Comparison of ENCODE assay signal across 8 cellular contexts in genomic region chr11:65607614-65608426, GRCh38. TPM values are rescaled to one million over a fixed set of nuclear protein-coding genes. Genes with fewer than 3 reads are reported as not detected.
DNase-seq lines count a peak whose midpoint lies in the region; ATAC-seq, FAIRE-seq and TF ChIP-seq lines count a peak whose summit lies in the region.
"Had no signal": no experiment of that assay in that cellular context is flagged by ENCODE, and none has a peak within 500 bp of the region (broad histone marks: within the 10 kb centered on the region; RNA-seq: fewer than 3 reads in every experiment).

No MANE protein-coding gene starts in this region.

- intact Hi-C loops in endothelial cell of umbilical vein (cut with micrococcal nuclease): loop anchor here (1.0 kb wide), 2 partner anchors 7 to 15 kb away; partner anchors contain the start of gene PCNX3

- BruUV-seq in endothelial cell of umbilical vein (replicated peaks; lab: Mats Ljungman, UMichigan): TSS peak; percentile 24

- no peak for ATAC-seq in natural killer cell treated with Interleukin-12 subunit alpha and Interleukin-12 subunit beta and Interleukin-15 and Interleukin-18, amount 100 ng/mL, for 72 hours

- no peak overlapping the region for H2AFZ ChIP-seq in endothelial cell of umbilical vein (ENCODE audit: low read depth, low read length)

- CTCF ChIA-PET in endothelial cell of umbilical vein (lab: Charles Lee): interaction anchor here (0.9 to 2.4 kb wide), 7 partner anchors 10 to 68 kb away, joined by 3 to 19 read pairs (median 5); partner anchors contain the start of gene FAM89B

- no peaks in the 10 kb centered on the region for H4K20me1 ChIP-seq in endothelial cell of umbilical vein (replicated peaks; ENCODE audit: control insufficient read depth, extremely low read depth, insufficient read depth, low read length)

- POLR2A ChIA-PET in endothelial cell of umbilical vein (lab: Charles Lee): interaction anchor here (0.6 kb wide), 1 partner anchor 188 kb away, joined by 3 read pairs; no protein-coding TSS in a partner anchor

- H3K9me3 Mint-ChIP-seq in natural killer cell treated with Interleukin-12 subunit alpha and Interleukin-12 subunit beta and Interleukin-15 and Interleukin-18, amount 100 ng/mL, for 72 hours: no peaks in the 10 kb centered on the region
- H3K9me3 Mint-ChIP-seq: effector memory CD8-positive, alpha-beta T cell had no signal

- peak; percentile 38 for FAIRE-seq in endothelial cell of umbilical vein (lab: Jason Lieb, UNC)

- no peak for TF ChIP-seq CTCF in endothelial cell of umbilical vein (IDR thresholded peaks at IDR 0.05; ENCODE audit: extremely low read depth in 1 of 2, insufficient read depth in 1 of 2, low read depth in 1 of 2, low read length in 2 of 2)

- no peak overlapping the region for H3K27ac Mint-ChIP-seq in natural killer cell treated with Interleukin-12 subunit alpha and Interleukin-12 subunit beta and Interleukin-15 and Interleukin-18, amount 100 ng/mL, for 72 hours

- H3K27me3 Mint-ChIP-seq in natural killer cell treated with Interleukin-12 subunit alpha and Interleukin-12 subunit beta and Interleukin-15 and Interleukin-18, amount 100 ng/mL, for 72 hours: no peaks in the 10 kb centered on the region
- H3K27me3 Mint-ChIP-seq: effector memory CD8-positive, alpha-beta T cell had no signal

- H3K9ac ChIP-seq in NT2/D1 (ENCODE audit: insufficient read length, low read depth) (peak overlapping the region; percentile 72), endothelial cell of umbilical vein (replicated peaks; ENCODE audit: extremely low read depth, insufficient read depth, low read length) (no peak overlapping the region), skeletal muscle satellite cell (ENCODE audit: low read depth, low read length) (no peak overlapping the region)

- H3K36me3 Mint-ChIP-seq in natural killer cell treated with Interleukin-12 subunit alpha and Interleukin-12 subunit beta and Interleukin-15 and Interleukin-18, amount 100 ng/mL, for 72 hours: peaks cover 4% of the 10 kb centered on the region

- dilution Hi-C loops in endothelial cell of umbilical vein (cut with MboI; ENCODE audit: extremely low pct_ligation_motif_present, low sequenced_read_pairs): no loop called here

- DNase-seq in NT2/D1 (ENCODE audit: low read depth, low spot score): no peak
- DNase-seq in endothelial cell of umbilical vein (ENCODE audit: low read depth, low spot score): no peak
- no peak for DNase-seq in NCI-H187 treated with DMSO at 0.1 percent for 48 hours (lab: John Stamatoyannopoulos, UW)
- no peak for DNase-seq in islet precursor cell
- DNase-seq in natural killer cell treated with Interleukin-12 subunit alpha and Interleukin-12 subunit beta and Interleukin-15 and Interleukin-18, amount 100 ng/mL, for 72 hours (ENCODE audit: low spot score): no peak
- DNase-seq: effector memory CD8-positive, alpha-beta T cell; NCI-H1694 had no signal

- H3K4me3 ChIP-seq in NT2/D1 (ENCODE audit: insufficient read length, low read depth) (peak overlapping the region; percentile 3), endothelial cell of umbilical vein (replicated peaks in 1 of 3; ENCODE audit: insufficient read depth in 1 of 3, low read depth in 1 of 3, low read length in 3 of 3) (no peak overlapping the region), skeletal muscle satellite cell (ENCODE audit: low read length) (peak overlapping the region; percentile 62)

- H3K27ac ChIP-seq in endothelial cell of umbilical vein (ENCODE audit: insufficient read depth, low read depth, low read length): no peak overlapping the region

- H3K4me1 Mint-ChIP-seq in natural killer cell treated with Interleukin-12 subunit alpha and Interleukin-12 subunit beta and Interleukin-15 and Interleukin-18, amount 100 ng/mL, for 72 hours (ENCODE audit: low read depth in 2 of 2): peaks cover 25 to 26% of the 10 kb centered on the region in 2 donors

- H3K4me1 ChIP-seq in NT2/D1 (ENCODE audit: insufficient read depth, insufficient read length) (peaks cover 34% of the 10 kb centered on the region), endothelial cell of umbilical vein (ENCODE audit: control insufficient read depth, extremely low read depth, insufficient read depth, low read length) (peaks cover 49% of the 10 kb centered on the region), skeletal muscle satellite cell (ENCODE audit: control insufficient read depth, insufficient read depth, low read length) (peaks cover 51% of the 10 kb centered on the region)

- TF ChIP-seq POLR2A in endothelial cell of umbilical vein (IDR thresholded peaks at IDR 0.05; ENCODE audit: low read depth, low read length): no peak

- H3K4me2 ChIP-seq in endothelial cell of umbilical vein (ENCODE audit: insufficient read depth, low read length) (peak overlapping the region; percentile 5), skeletal muscle satellite cell (ENCODE audit: low read length) (peak overlapping the region; percentile 84)

- peaks cover 48% of the 10 kb centered on the region for H3K79me2 ChIP-seq in endothelial cell of umbilical vein (ENCODE audit: control insufficient read depth, insufficient read depth, low read length)

- H3K9me1 ChIP-seq in endothelial cell of umbilical vein (replicated peaks; ENCODE audit: control insufficient read depth, extremely low read depth, insufficient read depth, low read length): no peaks in the 10 kb centered on the region

- no peaks in the 10 kb centered on the region for H3K27me3 ChIP-seq in NT2/D1 (ENCODE audit: insufficient read depth, insufficient read length)
- H3K27me3 ChIP-seq in endothelial cell of umbilical vein (ENCODE audit: control insufficient read depth in 2 of 2, insufficient read depth in 2 of 2, low read length in 2 of 2): no peaks in the 10 kb centered on the region
- no peaks in the 10 kb centered on the region for H3K27me3 ChIP-seq in skeletal muscle satellite cell (ENCODE audit: control insufficient read depth, insufficient read depth, low read length)

- peaks cover 85% of the 10 kb centered on the region for H3K36me3 ChIP-seq in NT2/D1 (ENCODE audit: insufficient read depth, insufficient read length, low read length)
- H3K36me3 ChIP-seq in endothelial cell of umbilical vein (ENCODE audit: control insufficient read depth in 2 of 2, extremely low read depth in 1 of 2, insufficient read depth in 2 of 2, low read length in 2 of 2): peaks cover 15 to 54% of the 10 kb centered on the region in 2 experiments
- H3K36me3 ChIP-seq in skeletal muscle satellite cell (ENCODE audit: insufficient read depth, low read length): peaks cover 54% of the 10 kb centered on the region

- H3K9me3 ChIP-seq in NT2/D1 (ENCODE audit: insufficient read depth, low read length): no peaks in the 10 kb centered on the region
- no peaks in the 10 kb centered on the region for H3K9me3 ChIP-seq in endothelial cell of umbilical vein (replicated peaks; ENCODE audit: control insufficient read depth, insufficient read depth, low read length)
- H3K9me3 ChIP-seq in skeletal muscle satellite cell (replicated peaks; ENCODE audit: low read length): no peaks in the 10 kb centered on the region

- no peak overlapping the region for H3K4me3 Mint-ChIP-seq in natural killer cell treated with Interleukin-12 subunit alpha and Interleukin-12 subunit beta and Interleukin-15 and Interleukin-18, amount 100 ng/mL, for 72 hours
- H3K4me3 Mint-ChIP-seq: effector memory CD8-positive, alpha-beta T cell had no signal

RNA-seq across cellular contexts. Expression of gene MAP3K11, which starts 6.2 kb away (rescaled TPM):
- 160 and 182 TPM in 2 replicates for total RNA-seq in endothelial cell of umbilical vein
- polyA plus RNA-seq in endothelial cell of umbilical vein: 131 and 148 TPM in 2 replicates
- polyA plus RNA-seq in endothelial cell of umbilical vein (2011; cell fraction: cytosol; rRNA removed): 74.8 and 100 TPM in 2 replicates
- polyA plus RNA-seq in endothelial cell of umbilical vein (2011; cell fraction: nucleus; rRNA removed): 107 and 124 TPM in 2 replicates
- polyA plus RNA-seq in endothelial cell of umbilical vein (2012): 98.7 and 129 TPM in 2 replicates
- polyA minus RNA-seq in endothelial cell of umbilical vein: 74.5 and 110 TPM in 2 replicates
- polyA minus RNA-seq in endothelial cell of umbilical vein (2011; cell fraction: cytosol; rRNA and poly(A)+ RNA removed): 32.2 TPM
- 44.6 and 76.6 TPM in 2 replicates for polyA minus RNA-seq in endothelial cell of umbilical vein (2011; cell fraction: nucleus; rRNA and poly(A)+ RNA removed)
- 22.9 and 25.9 TPM in 2 replicates for total RNA-seq in skeletal muscle satellite cell (2012; rRNA removed)
- total RNA-seq in natural killer cell treated with Interleukin-12 subunit alpha and Interleukin-12 subunit beta and Interleukin-15 and Interleukin-18, amount 100 ng/mL, for 72 hours: 10 to 100 TPM; 81.1 to 83.3 TPM

RNA-seq across cellular contexts. Expression of gene PCNX3, which starts 7.8 kb away (rescaled TPM):
- 53.8 and 53.9 TPM in 2 replicates for total RNA-seq in endothelial cell of umbilical vein
- polyA plus RNA-seq in endothelial cell of umbilical vein: 42.6 and 53.5 TPM in 2 replicates
- 23.3 and 28.8 TPM in 2 replicates for polyA plus RNA-seq in endothelial cell of umbilical vein (2011; cell fraction: cytosol; rRNA removed)
- polyA plus RNA-seq in endothelial cell of umbilical vein (2011; cell fraction: nucleus; rRNA removed): 76.1 and 90.5 TPM in 2 replicates
- polyA plus RNA-seq in endothelial cell of umbilical vein (2012): 28.4 and 32.6 TPM in 2 replicates
- polyA minus RNA-seq in endothelial cell of umbilical vein: 45.5 and 63.5 TPM in 2 replicates
- polyA minus RNA-seq in endothelial cell of umbilical vein (2011; cell fraction: cytosol; rRNA and poly(A)+ RNA removed): 34.9 TPM
- 43.2 and 59.8 TPM in 2 replicates for polyA minus RNA-seq in endothelial cell of umbilical vein (2011; cell fraction: nucleus; rRNA and poly(A)+ RNA removed)
- total RNA-seq in skeletal muscle satellite cell (2012; rRNA removed): 29.4 and 33.4 TPM in 2 replicates
- total RNA-seq in natural killer cell treated with Interleukin-12 subunit alpha and Interleukin-12 subunit beta and Interleukin-15 and Interleukin-18, amount 100 ng/mL, for 72 hours: 10 to 100 TPM; 65.1 to 96.9 TPM

RNA-seq across cellular contexts. Expression of gene KCNK7, which starts 12.2 kb away (rescaled TPM):
- total RNA-seq in endothelial cell of umbilical vein: 0.60 and 1.3 TPM in 2 replicates
- polyA plus RNA-seq in endothelial cell of umbilical vein: 0.17 and 0.19 TPM in 2 replicates
- polyA plus RNA-seq in endothelial cell of umbilical vein (2011; cell fraction: cytosol; rRNA removed): 0.13 and 0.21 TPM in 2 replicates
- 0.66 and 0.87 TPM in 2 replicates for polyA plus RNA-seq in endothelial cell of umbilical vein (2011; cell fraction: nucleus; rRNA removed)
- 0.70 TPM in 1 of 2 replicates, not detected in the other for polyA plus RNA-seq in endothelial cell of umbilical vein (2012)
- polyA minus RNA-seq in endothelial cell of umbilical vein: 0.51 TPM in 1 of 2 replicates, not detected in the other
- not detected for polyA minus RNA-seq in endothelial cell of umbilical vein (2011; cell fraction: cytosol; rRNA and poly(A)+ RNA removed)
- polyA minus RNA-seq in endothelial cell of umbilical vein (2011; cell fraction: nucleus; rRNA and poly(A)+ RNA removed): 0.34 TPM in 1 of 2 replicates, not detected in the other
- 0.25 and 0.44 TPM in 2 replicates for total RNA-seq in skeletal muscle satellite cell (2012; rRNA removed)
- 1 to 10 TPM; 2.3 to 2.8 TPM for total RNA-seq in natural killer cell treated with Interleukin-12 subunit alpha and Interleukin-12 subunit beta and Interleukin-15 and Interleukin-18, amount 100 ng/mL, for 72 hours

RNA-seq across cellular contexts. Expression of gene SIPA1, which starts 30.1 kb away (rescaled TPM):
- 119 and 128 TPM in 2 replicates for total RNA-seq in endothelial cell of umbilical vein
- polyA plus RNA-seq in endothelial cell of umbilical vein: 67.5 and 96.5 TPM in 2 replicates
- 43.7 and 54.8 TPM in 2 replicates for polyA plus RNA-seq in endothelial cell of umbilical vein (2011; cell fraction: cytosol; rRNA removed)
- polyA plus RNA-seq in endothelial cell of umbilical vein (2011; cell fraction: nucleus; rRNA removed): 78.0 and 81.6 TPM in 2 replicates
- polyA plus RNA-seq in endothelial cell of umbilical vein (2012): 53.4 and 66.6 TPM in 2 replicates
- polyA minus RNA-seq in endothelial cell of umbilical vein: 61.4 and 99.1 TPM in 2 replicates
- polyA minus RNA-seq in endothelial cell of umbilical vein (2011; cell fraction: cytosol; rRNA and poly(A)+ RNA removed): 16.3 TPM
- polyA minus RNA-seq in endothelial cell of umbilical vein (2011; cell fraction: nucleus; rRNA and poly(A)+ RNA removed): 33.2 and 56.9 TPM in 2 replicates
- total RNA-seq in skeletal muscle satellite cell (2012; rRNA removed): 19.2 and 19.3 TPM in 2 replicates
- total RNA-seq in natural killer cell treated with Interleukin-12 subunit alpha and Interleukin-12 subunit beta and Interleukin-15 and Interleukin-18, amount 100 ng/mL, for 72 hours: 100 to 1,000 TPM; 139 to 140 TPM

RNA-seq across cellular contexts. Expression of gene EHBP1L1, which starts 32.0 kb away (rescaled TPM):
- 18.8 and 19.7 TPM in 2 replicates for total RNA-seq in endothelial cell of umbilical vein
- polyA plus RNA-seq in endothelial cell of umbilical vein: 12.7 and 18.5 TPM in 2 replicates
- 7.1 and 11.1 TPM in 2 replicates for polyA plus RNA-seq in endothelial cell of umbilical vein (2011; cell fraction: cytosol; rRNA removed)
- polyA plus RNA-seq in endothelial cell of umbilical vein (2011; cell fraction: nucleus; rRNA removed): 29.6 and 32.5 TPM in 2 replicates
- polyA plus RNA-seq in endothelial cell of umbilical vein (2012): 14.2 and 20.1 TPM in 2 replicates
- 8.6 and 12.0 TPM in 2 replicates for polyA minus RNA-seq in endothelial cell of umbilical vein
- 64.3 TPM for polyA minus RNA-seq in endothelial cell of umbilical vein (2011; cell fraction: cytosol; rRNA and poly(A)+ RNA removed)
- 7.8 and 11.2 TPM in 2 replicates for polyA minus RNA-seq in endothelial cell of umbilical vein (2011; cell fraction: nucleus; rRNA and poly(A)+ RNA removed)
- 35.0 and 44.8 TPM in 2 replicates for total RNA-seq in skeletal muscle satellite cell (2012; rRNA removed)
- total RNA-seq in natural killer cell treated with Interleukin-12 subunit alpha and Interleukin-12 subunit beta and Interleukin-15 and Interleukin-18, amount 100 ng/mL, for 72 hours: 100 to 1,000 TPM; 156 to 188 TPM

Comparison
In these comparisons a context has a peak if more than half of its experiments do, and no peak if none do; other contexts are left out.
1. H3K4me3 ChIP-seq: peak in NT2/D1 (single experiment) and skeletal muscle satellite cell (single experiment); none in endothelial cell of umbilical vein (0 of 3).